Comparison of ENCODE assay signal across 11 cellular contexts in the genomic region with DNA sequence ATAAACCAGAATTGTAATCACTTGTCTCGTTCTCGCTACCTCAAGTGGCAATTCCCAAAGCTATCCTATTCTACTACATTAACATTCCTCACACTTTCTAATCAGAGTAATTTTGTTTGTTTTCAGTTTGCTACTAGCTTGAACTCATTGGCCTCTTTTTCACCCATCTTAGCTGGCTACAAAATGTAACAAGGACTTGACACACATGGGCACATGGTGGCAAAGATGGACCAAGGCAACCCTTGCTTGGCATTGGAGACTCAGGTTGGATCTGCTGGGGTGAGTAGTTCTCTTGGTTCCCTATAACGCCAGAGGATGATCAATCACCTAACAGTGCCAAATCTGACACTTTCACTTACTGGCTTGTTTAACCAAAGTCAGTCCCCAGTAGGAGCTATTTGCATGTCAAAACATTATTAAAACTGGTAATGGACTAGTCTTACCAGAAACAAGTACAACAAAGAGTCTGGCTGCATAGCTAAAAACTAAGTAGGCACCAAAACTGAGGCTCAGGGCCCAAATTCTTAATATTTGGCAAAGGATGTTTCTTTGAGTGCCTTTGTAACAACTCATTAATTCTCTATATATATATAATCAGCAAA. TPM values are rescaled to one million over a fixed set of nuclear protein-coding genes. Genes with fewer than 3 reads are reported as not detected.
DNase-seq lines count a peak whose midpoint lies in the region; ATAC-seq, FAIRE-seq and TF ChIP-seq lines count a peak whose summit lies in the region.
"Had no signal": no experiment of that assay in that cellular context is flagged by ENCODE, and none has a peak within 500 bp of the region (broad histone marks: within the 10 kb centered on the region; RNA-seq: fewer than 3 reads in every experiment).

No MANE protein-coding gene starts in this region.

- ATAC-seq in CD4-positive, CD25-positive, alpha-beta regulatory T cell (ENCODE audit: low read depth in 2 of 2) = no peak
- no peak for ATAC-seq in T-cell (replicated peaks in 1 of 4)
- ATAC-seq in lower lobe of right lung = no peak
- ATAC-seq in HG02678 (IDR thresholded peaks at IDR 0.05; ENCODE audit: unreplicated experiment) = no peak

- H3K27me3 ChIP-seq in CD4-positive, CD25-positive, alpha-beta regulatory T cell (ENCODE audit: control insufficient read depth, insufficient read depth, low read length) = peaks cover 19% of the 10 kb centered on the region
- H3K27me3 ChIP-seq in lower lobe of right lung (ENCODE audit: low read depth) (no peaks in the 10 kb centered on the region), small intestine (ENCODE audit: control insufficient read depth in 2 of 2, insufficient read depth in 2 of 2, low read length in 2 of 2) (no peaks in the 10 kb centered on the region)

- intact Hi-C loops in lower lobe of right lung (cut with DNase I) = loop anchor here (10.0 kb wide), 1 partner anchor 85 kb away; no protein-coding TSS in a partner anchor

- H3K4me3 ChIP-seq in CD4-positive, CD25-positive, alpha-beta regulatory T cell (ENCODE audit: low read depth, low read length) = no peak overlapping the region
- H3K4me3 ChIP-seq in lower lobe of right lung (peak overlapping the region; percentile 76), small intestine (ENCODE audit: low read depth in 1 of 2, low read length in 2 of 2) (no peak overlapping the region)

- H3K36me3 Mint-ChIP-seq in CD4-positive, CD25-positive, alpha-beta regulatory T cell = no peaks in the 10 kb centered on the region
- no peaks in the 10 kb centered on the region for H3K36me3 Mint-ChIP-seq in T-cell

- DNase-seq in CD4-positive, CD25-positive, alpha-beta regulatory T cell = no peak
- DNase-seq in GM20000 (ENCODE audit: low spot score) (peak; percentile 34), T-cell (no peak), lower lobe of right lung (no peak), small intestine (no peak), D721Med (ENCODE audit: insufficient read length, low spot score) (no peak)
- no peak for DNase-seq in activated CD4-positive, CD25-positive, alpha-beta regulatory T cell (lab: John Stamatoyannopoulos, UW)
- DNase-seq: DMS79 treated with DMSO at 0.1 percent for 48 hours; NCI-H1930; stimulated activated CD4-positive, alpha-beta T cell treated with anti-CD3 and anti-CD28 coated beads, Interleukin-4, amount 100 ng/mL, for 4 hours had no signal

- peaks cover 72% of the 10 kb centered on the region for H3K27me3 Mint-ChIP-seq in CD4-positive, CD25-positive, alpha-beta regulatory T cell
- no peaks in the 10 kb centered on the region for H3K27me3 Mint-ChIP-seq in T-cell

- peaks cover 4 to 36% (median 24%) of the 10 kb centered on the region in 4 donors for H3K4me1 Mint-ChIP-seq in CD4-positive, CD25-positive, alpha-beta regulatory T cell
- H3K4me1 Mint-ChIP-seq in T-cell = peaks cover 56 to 70% (median 61%) of the 10 kb centered on the region in 3 donors

- no peak overlapping the region for H3K27ac ChIP-seq in CD4-positive, CD25-positive, alpha-beta regulatory T cell (ENCODE audit: insufficient read depth, low read length, poor library complexity, severe bottlenecking)
- H3K27ac ChIP-seq in lower lobe of right lung (peak overlapping the region; percentile 89), small intestine (ENCODE audit: low read depth in 1 of 2, low read length in 1 of 2) (peak overlapping the region in 1 of 2 donors; percentile 2)

- H3K4me3 Mint-ChIP-seq in CD4-positive, CD25-positive, alpha-beta regulatory T cell = peak overlapping the region in 3 of 4 donors; percentile 44 to 83 (median 44)
- H3K4me3 Mint-ChIP-seq in T-cell = peak overlapping the region in 2 of 3 donors; percentile 19 to 32

- peak overlapping the region in 1 of 3 donors; percentile 57 for H3K27ac Mint-ChIP-seq in CD4-positive, CD25-positive, alpha-beta regulatory T cell
- peak overlapping the region in 1 of 2 donors; percentile 32 for H3K27ac Mint-ChIP-seq in T-cell

- H3K36me3 ChIP-seq in CD4-positive, CD25-positive, alpha-beta regulatory T cell (ENCODE audit: control insufficient read depth, insufficient read depth, low read length) = no peaks in the 10 kb centered on the region
- no peaks in the 10 kb centered on the region for H3K36me3 ChIP-seq in lower lobe of right lung
- H3K36me3 ChIP-seq in small intestine (ENCODE audit: control insufficient read depth in 2 of 2, insufficient read depth in 2 of 2, low read length in 2 of 2) = no peaks in the 10 kb centered on the region

- POLR2A ChIA-PET in T-cell (lab: Charles Lee) = no interaction called here

- 61 to 75% (median 71%) methylated on average over 3 of the region's 3 CpGs for WGBS in small intestine, 3 donors

- TF ChIP-seq CTCF in GM20000 (IDR thresholded peaks at IDR 0.05; ENCODE audit: extremely low read depth, missing control alignments) = no peak
- TF ChIP-seq CTCF in lower lobe of right lung (IDR thresholded peaks at IDR 0.05) = no peak
- no peak for TF ChIP-seq CTCF in D721Med (IDR thresholded peaks at IDR 0.05; ENCODE audit: insufficient read depth, missing control alignments)

- CTCF ChIA-PET in T-cell (lab: Charles Lee) = interaction anchor here (0.5 to 0.7 kb wide), 2 partner anchors 40 to 109 kb away, joined by 4 read pairs; no protein-coding TSS in a partner anchor

- peaks cover 11% of the 10 kb centered on the region for H3K4me1 ChIP-seq in CD4-positive, CD25-positive, alpha-beta regulatory T cell (ENCODE audit: control insufficient read depth, insufficient read depth, low read length, poor library complexity, severe bottlenecking)
- H3K4me1 ChIP-seq in lower lobe of right lung (peaks cover 28% of the 10 kb centered on the region), small intestine (ENCODE audit: control insufficient read depth in 2 of 2, insufficient read depth in 1 of 2, low read depth in 1 of 2, low read length in 1 of 2) (peaks cover 6 to 12% of the 10 kb centered on the region in 2 donors)

- H3K9me3 ChIP-seq in CD4-positive, CD25-positive, alpha-beta regulatory T cell (ENCODE audit: control insufficient read depth in 2 of 2, low read length in 2 of 2) = no peaks in the 10 kb centered on the region
- no peaks in the 10 kb centered on the region for H3K9me3 ChIP-seq in lower lobe of right lung
- H3K9me3 ChIP-seq in small intestine (ENCODE audit: control insufficient read depth, low read depth) = no peaks in the 10 kb centered on the region

- H3K9me3 Mint-ChIP-seq in CD4-positive, CD25-positive, alpha-beta regulatory T cell = no peaks in the 10 kb centered on the region
- H3K9me3 Mint-ChIP-seq in T-cell = no peaks in the 10 kb centered on the region

- FAIRE-seq in small intestine (lab: Jason Lieb, UNC) (no peak), D721Med (lab: Jason Lieb, UNC) (no peak)

RNA-seq across cellular contexts. Expression of a gene that starts 1.9 kb away (rescaled TPM):
- 2.8 TPM for total RNA-seq in CD4-positive, CD25-positive, alpha-beta regulatory T cell
- 1 to 10 TPM in 3 of 4 donors, under 1 TPM in 1; 0.46 to 1.7 (median 1.6) TPM for polyA plus RNA-seq in CD4-positive, CD25-positive, alpha-beta regulatory T cell
- total RNA-seq in T-cell (1 to 10 TPM; 3.9 to 7.6 (median 4.6) TPM), lower lobe of right lung (20.0 TPM)
- 1 to 10 TPM; 4.1 to 7.7 (median 5.4) TPM for polyA plus RNA-seq in small intestine
